20 cellular contexts compared by ENCODE assay signal in genomic region chr9:33934188-33934878, GRCh38.
A peak's percentile ranks its signal among the peaks of the same experiment; 100 is the strongest.
DNase-seq lines count a peak whose midpoint lies in the region; ATAC-seq, FAIRE-seq and TF ChIP-seq lines count a peak whose summit lies in the region.
"Had no signal": no experiment of that assay in that cellular context is flagged by ENCODE, and none has a peak within 500 bp of the region (broad histone marks: within the 10 kb centered on the region; RNA-seq: fewer than 3 reads in every experiment).

No MANE protein-coding gene starts in this region.

- H3K27ac Mint-ChIP-seq in stimulated activated memory B cell treated with anti-CD40 and anti-IgM and Interleukin-4, amounts not matched to agents 10 μg/mL and 1 μg/mL and 100 μg/mL, for 72 hours: no peak overlapping the region

- H3K27me3 ChIP-seq in HepG2 (ENCODE audit: control insufficient read depth in 1 of 2, insufficient read depth in 2 of 2, low read length in 2 of 2): no peaks in the 10 kb centered on the region
- no peaks in the 10 kb centered on the region for H3K27me3 ChIP-seq in right lobe of liver
- no peaks in the 10 kb centered on the region for H3K27me3 ChIP-seq in Panc1 (ENCODE audit: control insufficient read depth, insufficient read depth, low read length)
- no peaks in the 10 kb centered on the region for H3K27me3 ChIP-seq in iPS-18a (ENCODE audit: control insufficient read depth, insufficient read depth, low read length)
- H3K27me3 ChIP-seq: SJCRH30 had no signal

- H3K4me3 Mint-ChIP-seq in stimulated activated memory B cell treated with anti-CD40 and anti-IgM and Interleukin-4, amounts not matched to agents 10 μg/mL and 1 μg/mL and 100 μg/mL, for 72 hours: no peak overlapping the region
- H3K4me3 Mint-ChIP-seq: CD8-positive, alpha-beta memory T cell had no signal

- H3K36me3 ChIP-seq in HepG2 (replicated peaks in 1 of 2; ENCODE audit: control insufficient read depth in 1 of 2, insufficient read depth in 2 of 2, low read length in 2 of 2): peaks cover 26 to 65% of the 10 kb centered on the region in 2 experiments
- peaks cover 0 to 36% (median 10%) of the 10 kb centered on the region in 4 donors for H3K36me3 ChIP-seq in right lobe of liver
- H3K36me3 ChIP-seq in Panc1 (ENCODE audit: control insufficient read depth, insufficient read depth, low read length): peaks cover 30% of the 10 kb centered on the region
- peaks cover 65% of the 10 kb centered on the region for H3K36me3 ChIP-seq in iPS-18a (ENCODE audit: control insufficient read depth, low read depth, low read length)

- no peak for TF ChIP-seq POLR2A in HepG2 (IDR thresholded peaks at IDR 0.05; ENCODE audit: insufficient read depth in 1 of 2, low read depth in 2 of 2, low read length in 2 of 2)
- TF ChIP-seq POLR2A in right lobe of liver (IDR thresholded peaks at IDR 0.05): no peak

- H2AFZ ChIP-seq in HepG2 (ENCODE audit: low read length): no peak overlapping the region

- peak in 1 of 2 experiments; percentile 83; a peak in 2 of 4 replicates for TF ChIP-seq EP300 in HepG2 (IDR thresholded peaks at IDR 0.05; ENCODE audit: low read depth in 2 of 2, low read length in 2 of 2)
- TF ChIP-seq EP300 in HepG2 (CRISPR knock-in tag; IDR thresholded peaks at IDR 0.05; ENCODE audit: borderline replicate concordance): no peak

- H3K27ac ChIP-seq in HepG2 (ENCODE audit: extremely low read length, insufficient read depth, low read length) (peak overlapping the region; percentile 58), right lobe of liver (no peak overlapping the region), Panc1 (ENCODE audit: low read length) (no peak overlapping the region), iPS-18a (ENCODE audit: low read length) (peak overlapping the region; percentile 34)
- H3K27ac ChIP-seq: HL-60, SJCRH30 had no signal

- peaks cover 2% of the 10 kb centered on the region for H3K79me2 ChIP-seq in HepG2 (ENCODE audit: insufficient read depth, low read length)

- no peaks in the 10 kb centered on the region for H3K9me3 ChIP-seq in HepG2 (ENCODE audit: low read length)
- H3K9me3 ChIP-seq in right lobe of liver: no peaks in the 10 kb centered on the region
- H3K9me3 ChIP-seq in Panc1 (ENCODE audit: control insufficient read depth, insufficient read depth, low read depth, low read length): no peaks in the 10 kb centered on the region
- H3K9me3 ChIP-seq in iPS-18a (ENCODE audit: control insufficient read depth, low read depth, low read length): no peaks in the 10 kb centered on the region
- H3K9me3 ChIP-seq: SJCRH30 had no signal

- in situ Hi-C loops in HepG2 (cut with HindIII; ENCODE audit: extremely low pct_ligation_motif_present, low pct_unique_long_range_greater_than_20kb) (no loop called here), Panc1 (cut with HindIII; ENCODE audit: low pct_unique_long_range_greater_than_20kb, low sequenced_read_pairs) (no loop called here)

- TF ChIP-seq RAD21 in HepG2 (CRISPR knock-in tag; IDR thresholded peaks at IDR 0.05): no peak

- FAIRE-seq in HepG2 (lab: Jason Lieb, UNC): peak; percentile 71
- FAIRE-seq: D721Med, H54, HTR-8/SVneo had no signal

- ATAC-seq in HepG2 (peak; percentile 66), right lobe of liver (no peak), Panc1 (no peak)
- ATAC-seq in stimulated activated memory B cell treated with anti-CD40 and anti-IgM and Interleukin-4, amounts not matched to agents 10 μg/mL and 1 μg/mL and 100 μg/mL, for 72 hours: no peak
- ATAC-seq: PC-3 had no signal

- H3K4me1 ChIP-seq in HepG2 (ENCODE audit: insufficient read depth, low read length) (peaks cover 71% of the 10 kb centered on the region), right lobe of liver (no peaks in the 10 kb centered on the region), Panc1 (ENCODE audit: control insufficient read depth, insufficient read depth, low read length) (no peaks in the 10 kb centered on the region), iPS-18a (ENCODE audit: control insufficient read depth, low read depth, low read length) (peaks cover 10% of the 10 kb centered on the region)
- H3K4me1 ChIP-seq: SJCRH30 had no signal

- CTCF ChIA-PET in HepG2 (lab: Yijun Ruan, JAX; ENCODE audit: low intra/inter-chr PET ratio, low total read pairs) (no interaction called here), Panc1 (lab: Charles Lee) (no interaction called here)

- peak overlapping the region; percentile 7; the same call in 1 of the 2 replicates for H3K9ac ChIP-seq in HepG2 (ENCODE audit: insufficient read depth, low read depth, low read length)
- H3K9ac ChIP-seq in iPS-18a (ENCODE audit: low read length): no peak overlapping the region

- DNase-seq in HepG2 (ENCODE audit: low spot score) (peak; percentile 73), right lobe of liver (no peak), Panc1 (ENCODE audit: low read depth, low spot score) (no peak), HT-29 (ENCODE audit: low spot score) (no peak), NCI-H2029 treated with DMSO at 0.1 percent for 48 hours (lab: John Stamatoyannopoulos, UW) (no peak)
- DNase-seq: ACHN; C1 segment of cervical spinal cord; CD8-positive, alpha-beta memory T cell; DMS79; NCI-H1105; NCI-H1694; NCI-H774; PC-3; SJCRH30 had no signal

- H3K4me3 ChIP-seq in HepG2 (replicated peaks in 1 of 3; ENCODE audit: insufficient read depth in 1 of 3, low read depth in 2 of 3, low read length in 3 of 3) (no peak overlapping the region), right lobe of liver (no peak overlapping the region), Panc1 (ENCODE audit: low read depth in 2 of 2, low read length in 2 of 2) (no peak overlapping the region), iPS-18a (ENCODE audit: low read length) (no peak overlapping the region)
- H3K4me3 ChIP-seq: SJCRH30 had no signal

- H3K4me1 Mint-ChIP-seq in stimulated activated memory B cell treated with anti-CD40 and anti-IgM and Interleukin-4, amounts not matched to agents 10 μg/mL and 1 μg/mL and 100 μg/mL, for 72 hours: no peaks in the 10 kb centered on the region

- 54% methylated on average over 5 of the region's 5 CpGs for WGBS in HepG2 (ENCODE audit: low lambda C conversion rate)
- whole genome bisulfite sequencing in right lobe of liver (ENCODE audit: insufficient coverage, low coverage, low lambda C conversion rate, missing lambda C conversion rate): 86% methylated on average over 5 of the region's 5 CpGs

- BruUV-seq in HepG2 (replicated peaks; lab: Mats Ljungman, UMichigan): no TSS peak
- BruUV-seq in Panc1 (replicated peaks; lab: Mats Ljungman, UMichigan): TSS peak; percentile 17

- peak overlapping the region; percentile 15; the same call in 1 of the 2 replicates for H3K4me2 ChIP-seq in HepG2 (ENCODE audit: low read depth, low read length)

- POLR2A ChIA-PET in HepG2 (lab: Yijun Ruan, JAX): interaction anchor here (1.3 to 1.8 kb wide), 2 partner anchors 114 to 139 kb away, joined by 6 to 11 read pairs; partner anchors contain the start of gene UBAP2
- POLR2A ChIA-PET in Panc1 (lab: Charles Lee): no interaction called here

- H4K20me1 ChIP-seq in HepG2 (ENCODE audit: insufficient read depth, low read length): no peaks in the 10 kb centered on the region

- no peaks in the 10 kb centered on the region for H3K27me3 Mint-ChIP-seq in stimulated activated memory B cell treated with anti-CD40 and anti-IgM and Interleukin-4, amounts not matched to agents 10 μg/mL and 1 μg/mL and 100 μg/mL, for 72 hours

- no peaks in the 10 kb centered on the region for H3K9me3 Mint-ChIP-seq in stimulated activated memory B cell treated with anti-CD40 and anti-IgM and Interleukin-4, amounts not matched to agents 10 μg/mL and 1 μg/mL and 100 μg/mL, for 72 hours
- H3K9me3 Mint-ChIP-seq: CD8-positive, alpha-beta memory T cell had no signal

- H3K36me3 Mint-ChIP-seq in stimulated activated memory B cell treated with anti-CD40 and anti-IgM and Interleukin-4, amounts not matched to agents 10 μg/mL and 1 μg/mL and 100 μg/mL, for 72 hours: peaks cover 76% of the 10 kb centered on the region

- TF ChIP-seq CTCF in HepG2 (CRISPR knock-in tag; IDR thresholded peaks at IDR 0.05) (no peak), right lobe of liver (IDR thresholded peaks at IDR 0.05) (no peak), Panc1 (IDR thresholded peaks at IDR 0.05) (no peak)

- intact Hi-C loops in HepG2 (cut with micrococcal nuclease; ENCODE audit: unreplicated experiment) (no loop called here), right lobe of liver (cut with DNase I) (no loop called here), Panc1 (cut with micrococcal nuclease; ENCODE audit: unreplicated experiment) (loop anchor here (5.0 kb wide), 1 partner anchor 138 kb away; no protein-coding TSS in a partner anchor)

TF ChIP-seq in HepG2, 621 proteins besides CTCF, POLR2A, EP300 and RAD21 (continues in another document):
- no peak for TF ChIP-seq TFDP1 (CRISPR knock-in tag; IDR thresholded peaks at IDR 0.05; ENCODE audit: borderline replicate concordance)
- TF ChIP-seq ZFP36L2 (CRISPR knock-in tag; IDR thresholded peaks at IDR 0.05): no peak
- TF ChIP-seq ZNF383 (CRISPR knock-in tag; IDR thresholded peaks at IDR 0.05; ENCODE audit: borderline replicate concordance): no peak
- no peak for TF ChIP-seq MNT (IDR thresholded peaks at IDR 0.05)
- TF ChIP-seq DDIT3 (CRISPR knock-in tag; IDR thresholded peaks at IDR 0.05): no peak

Comparison
In these comparisons a context has a peak if more than half of its experiments do, and no peak if none do; other contexts are left out.
1. H3K27ac ChIP-seq: peak in HepG2 (single experiment) and iPS-18a (single experiment); none in right lobe of liver (0 of 3) and Panc1 (single experiment).